ENCODE assay signal across 27 cellular contexts in the genomic region with DNA sequence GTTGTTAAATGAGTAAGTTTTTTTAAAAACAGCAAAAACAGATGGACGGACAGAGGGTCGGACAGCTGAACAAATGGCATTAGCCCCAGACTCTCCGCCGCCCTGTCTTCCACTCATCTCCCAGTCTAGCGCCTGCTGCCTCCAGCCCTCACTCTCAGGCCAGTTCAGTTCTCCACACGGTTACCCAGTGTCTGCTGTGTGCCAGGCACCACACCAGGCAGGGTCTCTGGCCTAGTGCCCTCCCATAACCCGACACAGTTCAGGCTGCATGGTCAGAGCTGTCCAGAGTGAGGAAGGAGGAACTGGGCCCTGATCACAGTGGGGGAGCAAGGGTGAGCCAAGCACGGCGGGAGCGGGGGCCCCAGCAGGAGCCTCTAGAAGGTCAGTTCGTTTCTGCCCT. TPM values are rescaled to one million over a fixed set of nuclear protein-coding genes. Genes with fewer than 3 reads are reported as not detected.
DNase-seq lines count a peak whose midpoint lies in the region; ATAC-seq and TF ChIP-seq lines count a peak whose summit lies in the region.
"Had no signal": no experiment of that assay in that cellular context is flagged by ENCODE, and none has a peak within 500 bp of the region (broad histone marks: within the 10 kb centered on the region; RNA-seq: fewer than 3 reads in every experiment).

No MANE protein-coding gene starts in this region.

- H2AFZ ChIP-seq in mesenchymal stem cell (ENCODE audit: low read depth, low read length) = no peak overlapping the region

- H3K4ac ChIP-seq in mesenchymal stem cell (ENCODE audit: low read depth in 1 of 2, low read length in 2 of 2) = peak overlapping the region in 1 of 2 experiments; percentile 59

- WGBS in mesenchymal stem cell = 98% methylated on average over 10 of the region's 11 CpGs

- H3K18ac ChIP-seq in mesenchymal stem cell (ENCODE audit: low read depth in 1 of 2, low read length in 2 of 2) = peak overlapping the region in 1 of 2 experiments; percentile 82

- no peak overlapping the region for H3K14ac ChIP-seq in mesenchymal stem cell (ENCODE audit: low read length in 2 of 2)

- no peak overlapping the region for H2BK5ac ChIP-seq in mesenchymal stem cell (ENCODE audit: low read depth, low read length, poor library complexity, severe bottlenecking)

- peak overlapping the region; percentile 36 for H4K91ac ChIP-seq in mesenchymal stem cell (ENCODE audit: low read length)

- no peaks in the 10 kb centered on the region for H3K79me1 ChIP-seq in mesenchymal stem cell (replicated peaks; ENCODE audit: low read length, poor library complexity, severe bottlenecking)

- no peak for TF ChIP-seq CTCF in upper lobe of right lung (IDR thresholded peaks at IDR 0.05)

- H4K8ac ChIP-seq in mesenchymal stem cell (ENCODE audit: low read length) = no peak overlapping the region

- H3K4me3 ChIP-seq in mesenchymal stem cell (ENCODE audit: insufficient read depth in 1 of 2, low read depth in 1 of 2, low read length in 2 of 2) (no peak overlapping the region), upper lobe of right lung (no peak overlapping the region)
- H3K4me3 ChIP-seq: A549, Peyer's patch, psoas muscle, SJCRH30, stomach, thyroid gland had no signal

- intact Hi-C loops in Right ventricle myocardium superior (cut with DNase I) (loop anchor here (10.0 kb wide), 2 partner anchors 227 to 477 kb away; no protein-coding TSS in a partner anchor), Right ventricle myocardium inferior (cut with DNase I) (no loop called here), upper lobe of right lung (cut with DNase I) (loop anchor here (10.0 kb wide), 1 partner anchor 227 kb away; no protein-coding TSS in a partner anchor)

- H3K36me3 ChIP-seq in mesenchymal stem cell (ENCODE audit: control insufficient read depth in 1 of 2, insufficient read depth in 2 of 2, low read depth in 1 of 2, low read length in 2 of 2) (no peaks in the 10 kb centered on the region), upper lobe of right lung (no peaks in the 10 kb centered on the region)
- H3K36me3 ChIP-seq: Peyer's patch, SJCRH30, stomach, thyroid gland had no signal

- H3K9me3 ChIP-seq in mesenchymal stem cell (ENCODE audit: control insufficient read depth, low read length) (no peaks in the 10 kb centered on the region), upper lobe of right lung (no peaks in the 10 kb centered on the region)
- H3K9me3 ChIP-seq: A549, Peyer's patch, psoas muscle, SJCRH30, stomach, thyroid gland had no signal

- H2AK5ac ChIP-seq in mesenchymal stem cell (ENCODE audit: low read length, severe bottlenecking) = no peak overlapping the region

- H3K27ac ChIP-seq in mesenchymal stem cell (ENCODE audit: low read length, poor library complexity, severe bottlenecking) = no peak overlapping the region
- no peak overlapping the region for H3K27ac ChIP-seq in upper lobe of right lung
- H3K27ac ChIP-seq: A549, Peyer's patch, psoas muscle, SJCRH30, stomach, thyroid gland had no signal

- no peak overlapping the region for H2BK15ac ChIP-seq in mesenchymal stem cell (ENCODE audit: low read depth, poor library complexity, severe bottlenecking)

- H3K4me2 ChIP-seq in mesenchymal stem cell (ENCODE audit: low read length, poor library complexity, severe bottlenecking) = no peak overlapping the region
- H3K4me2 ChIP-seq: A549 had no signal

- H3K36me3 Mint-ChIP-seq in activated T-helper 17 cell treated with anti-CD3 and anti-CD28 coated beads, Interleukin-2, amount 50 U/mL, for 72 hours (ENCODE audit: low read depth) = no peaks in the 10 kb centered on the region

- peak; percentile 21 for DNase-seq in Right ventricle myocardium superior
- no peak for DNase-seq in Right ventricle myocardium inferior (ENCODE audit: missing footprints)
- no peak for DNase-seq in mesenchymal stem cell
- DNase-seq in upper lobe of right lung = peak; percentile 51
- DNase-seq in DMS153 treated with DMSO at 0.1 percent for 48 hours (lab: John Stamatoyannopoulos, UW; ENCODE audit: unreplicated experiment) = no peak
- no peak for DNase-seq in midbrain (lab: John Stamatoyannopoulos, UW)
- no peak for DNase-seq in NCI-H2081 (lab: John Stamatoyannopoulos, UW)
- DNase-seq: activated CD8-positive, alpha-beta T cell treated with anti-CD3 and anti-CD28 coated beads, Interleukin-2, amount 10 ng/mL, durations not matched to agents 7 days and 5 days; activated gamma-delta T cell treated with Interleukin-2 at 50 U/mL for 16 hours; activated T-cell treated with anti-CD3 and anti-CD28 coated beads for 4 hours; AML-193; cerebellar nuclear complex; NCI-H2029; SJCRH30; stimulated activated CD8-positive, alpha-beta memory T cell treated with anti-CD3 and anti-CD28 coated beads, Interleukin-4, amount 100 ng/mL, for 48 hours; stomach; T-cell; thyroid gland had no signal

- H3K9me3 Mint-ChIP-seq in activated T-helper 17 cell treated with anti-CD3 and anti-CD28 coated beads, Interleukin-2, amount 50 U/mL, for 72 hours = peaks cover 5% of the 10 kb centered on the region

- no peak overlapping the region for H3K9ac ChIP-seq in mesenchymal stem cell (ENCODE audit: low read length)

- no peak overlapping the region for H2BK12ac ChIP-seq in mesenchymal stem cell (ENCODE audit: low read length in 2 of 2)

- H2BK120ac ChIP-seq in mesenchymal stem cell (ENCODE audit: low read depth, low read length) = no peak overlapping the region

- no peaks in the 10 kb centered on the region for H3K27me3 Mint-ChIP-seq in activated T-helper 17 cell treated with anti-CD3 and anti-CD28 coated beads, Interleukin-2, amount 50 U/mL, for 72 hours
- H3K27me3 Mint-ChIP-seq: IgD-negative memory B cell, T-cell had no signal

- H3K23ac ChIP-seq in mesenchymal stem cell (ENCODE audit: low read length in 2 of 2) = no peak overlapping the region

- H3K4me1 ChIP-seq in mesenchymal stem cell (ENCODE audit: control insufficient read depth, insufficient read depth, low read depth, low read length) (peaks cover 8% of the 10 kb centered on the region), upper lobe of right lung (peaks cover 6% of the 10 kb centered on the region)
- H3K4me1 ChIP-seq: SJCRH30 had no signal

- H3K4me1 Mint-ChIP-seq in activated T-helper 17 cell treated with anti-CD3 and anti-CD28 coated beads, Interleukin-2, amount 50 U/mL, for 72 hours = peaks cover 20% of the 10 kb centered on the region

- ATAC-seq in Right ventricle myocardium superior (ENCODE audit: poor library complexity) = no peak
- no peak for ATAC-seq in Right ventricle myocardium inferior
- no peak for ATAC-seq in activated T-helper 17 cell treated with anti-CD3 and anti-CD28 coated beads, Interleukin-2, amount 50 U/mL, for 72 hours (replicated peaks)
- no peak for ATAC-seq in upper lobe of right lung
- ATAC-seq: A549; activated CD8-positive, alpha-beta T cell treated with anti-CD3 and anti-CD28 coated beads, Interleukin-2, amount 10 ng/mL, durations not matched to agents 7 days and 5 days; psoas muscle; T-cell had no signal

- H3K27ac Mint-ChIP-seq in activated T-helper 17 cell treated with anti-CD3 and anti-CD28 coated beads, Interleukin-2, amount 50 U/mL, for 72 hours = no peak overlapping the region
- H3K27ac Mint-ChIP-seq: activated CD8-positive, alpha-beta T cell treated with anti-CD3 and anti-CD28 coated beads, Interleukin-2, amount 10 ng/mL, durations not matched to agents 7 days and 5 days; T-cell had no signal

- peak overlapping the region; percentile 69 for H3K4me3 Mint-ChIP-seq in activated T-helper 17 cell treated with anti-CD3 and anti-CD28 coated beads, Interleukin-2, amount 50 U/mL, for 72 hours
- H3K4me3 Mint-ChIP-seq: activated CD8-positive, alpha-beta T cell treated with anti-CD3 and anti-CD28 coated beads, Interleukin-2, amount 10 ng/mL, durations not matched to agents 7 days and 5 days; T-cell had no signal

- H3K27me3 ChIP-seq in mesenchymal stem cell (ENCODE audit: control insufficient read depth in 1 of 2, insufficient read depth in 1 of 2, low read length in 2 of 2) (peaks cover 0 to 15% of the 10 kb centered on the region in 2 experiments), upper lobe of right lung (no peaks in the 10 kb centered on the region)
- H3K27me3 ChIP-seq: Peyer's patch, SJCRH30, stomach, thyroid gland had no signal

RNA-seq across cellular contexts. Expression of a gene that starts 12.9 kb away (rescaled TPM):
- total RNA-seq in Right ventricle myocardium superior (not detected), Right ventricle myocardium inferior (not detected), upper lobe of right lung (not detected)
- not detected for total RNA-seq in activated T-helper 17 cell treated with anti-CD3 and anti-CD28 coated beads, Interleukin-2, amount 50 U/mL, for 72 hours
- 0.01 TPM for polyA plus RNA-seq in mesenchymal stem cell (2013, experiment 1 of 2)
- polyA plus RNA-seq in mesenchymal stem cell (2013, experiment 2 of 2) = 0.01 TPM
- total RNA-seq: activated CD8-positive, alpha-beta T cell treated with anti-CD3 and anti-CD28 coated beads, Interleukin-2, amount 10 ng/mL, durations not matched to agents 7 days and 5 days; glomerular endothelial cell; H4; lung microvascular endothelial cell; Peyer's patch; psoas muscle; SJCRH30; skeletal muscle tissue; stomach; T-cell; thyroid gland had no signal
- polyA plus RNA-seq: A549, IgD-negative memory B cell, psoas muscle had no signal

Comparison
In these comparisons a context has a peak if more than half of its experiments do, and no peak if none do; other contexts are left out.
1. DNase-seq: peak in Right ventricle myocardium superior (single experiment) and upper lobe of right lung (single experiment); none in Right ventricle myocardium inferior (single experiment), mesenchymal stem cell (single experiment), DMS153 treated with DMSO at 0.1 percent for 48 hours (single experiment), midbrain (single experiment) and NCI-H2081 (0 of 2).